In the genomic region with DNA sequence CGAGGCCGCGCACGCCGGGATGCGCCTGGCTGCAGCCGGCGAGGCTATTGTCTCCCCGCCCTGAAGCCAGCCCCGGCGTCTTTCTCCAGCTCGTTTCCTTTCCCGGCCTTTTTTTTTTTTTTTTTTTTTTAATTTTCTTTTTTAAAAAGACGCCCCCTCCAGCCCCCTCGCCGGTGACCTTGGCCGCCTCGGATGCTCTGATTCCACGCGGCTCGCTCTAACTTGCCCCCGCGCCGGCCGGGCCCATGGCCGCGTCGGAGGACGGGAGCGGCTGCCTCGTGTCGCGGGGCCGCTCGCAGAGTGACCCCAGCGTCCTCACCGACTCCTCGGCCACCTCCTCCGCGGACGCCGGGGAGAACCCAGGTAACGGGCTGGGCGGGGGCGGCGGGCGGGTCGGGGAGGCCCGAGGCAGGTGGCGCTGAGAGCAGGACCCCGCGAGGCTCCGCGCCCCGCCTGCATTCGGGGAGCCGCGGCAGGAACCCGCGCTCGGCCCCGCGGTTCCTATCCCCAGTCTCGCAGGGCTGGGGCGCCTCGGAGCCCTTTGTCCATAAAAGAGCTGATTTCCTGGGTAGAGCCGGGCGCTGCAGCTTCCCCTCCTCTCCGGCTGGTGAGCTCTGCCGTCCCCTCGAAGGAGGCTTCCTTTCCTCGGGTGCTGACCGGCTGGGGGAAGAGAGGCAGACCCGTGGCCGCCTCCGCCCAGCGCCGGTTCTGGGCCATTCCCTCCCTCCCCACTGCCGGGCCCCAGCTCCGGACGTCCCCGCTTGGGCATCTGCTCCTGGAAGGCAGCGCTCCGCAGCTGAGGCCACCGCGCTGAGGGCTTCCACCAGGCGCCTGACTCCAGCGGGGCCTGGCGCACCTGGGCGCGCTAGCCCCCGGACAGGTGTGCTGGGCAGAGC, we compare ENCODE assay signal across 14 cellular contexts. TPM values are rescaled to one million over a fixed set of nuclear protein-coding genes. Genes with fewer than 3 reads are reported as not detected.
DNase-seq lines count a peak whose midpoint lies in the region; ATAC-seq and TF ChIP-seq lines count a peak whose summit lies in the region.
"Had no signal": no experiment of that assay in that cellular context is flagged by ENCODE, and none has a peak within 500 bp of the region (broad histone marks: within the 10 kb centered on the region; RNA-seq: fewer than 3 reads in every experiment).

No MANE protein-coding gene starts in this region.

- no peaks in the 10 kb centered on the region for H3K36me3 ChIP-seq in NT2/D1 (ENCODE audit: insufficient read depth, insufficient read length, low read length)
- no peaks in the 10 kb centered on the region for H3K36me3 ChIP-seq in Caco-2 (ENCODE audit: control insufficient read depth, insufficient read depth, low read length)
- H3K36me3 ChIP-seq: spleen had no signal

- peak overlapping the region; percentile 58 for H3K9ac ChIP-seq in NT2/D1 (ENCODE audit: insufficient read length, low read depth)

- CTCF ChIA-PET in Calu3 (lab: Charles Lee) (interaction anchor here (0.6 to 1.3 kb wide), 4 partner anchors 21 to 1561 kb away, joined by 3 to 5 read pairs (median 4); no protein-coding TSS in a partner anchor), Caco-2 (lab: Charles Lee) (no interaction called here)

- DNase-seq in Calu3: peak; percentile 23
- no peak for DNase-seq in NT2/D1 (ENCODE audit: low read depth, low spot score)
- peak in 33 of 42 donors; percentile 34 to 80 (median 59) for DNase-seq in head of caudate nucleus
- DNase-seq in nephron progenitor cell: peak; percentile 56
- no peak for DNase-seq in cerebellar nuclear complex (lab: John Stamatoyannopoulos, UW)
- no peak for DNase-seq in Caco-2
- no peak for DNase-seq in NK-92 treated with Interleukin-12 subunit alpha and Interleukin-12 subunit beta, amount 100 ng/mL, for 24 hours (lab: John Stamatoyannopoulos, UW)
- DNase-seq: activated CD4-positive, CD25-positive, alpha-beta regulatory T cell; CD8-positive, alpha-beta T cell; SHP77 treated with DMSO at 0.1 percent for 48 hours; spleen had no signal

- H3K9me3 Mint-ChIP-seq in Calu3 (ENCODE audit: low read depth, unreplicated experiment) (no peaks in the 10 kb centered on the region), nephron progenitor cell (peaks cover 37% of the 10 kb centered on the region), Caco-2 (ENCODE audit: unreplicated experiment) (no peaks in the 10 kb centered on the region)
- H3K9me3 Mint-ChIP-seq: activated T-helper 17 cell treated with anti-CD3 and anti-CD28 coated beads, Interleukin-2, amount 50 U/mL, for 72 hours; CD8-positive, alpha-beta T cell had no signal

- no peaks in the 10 kb centered on the region for H3K4me1 ChIP-seq in NT2/D1 (ENCODE audit: insufficient read depth, insufficient read length)
- no peaks in the 10 kb centered on the region for H3K4me1 ChIP-seq in Caco-2

- H3K27me3 Mint-ChIP-seq in Calu3 (ENCODE audit: unreplicated experiment): peaks cover 46% of the 10 kb centered on the region
- H3K27me3 Mint-ChIP-seq in nephron progenitor cell (ENCODE audit: low read depth, poor library complexity): peaks cover 84% of the 10 kb centered on the region
- peaks cover 52% of the 10 kb centered on the region for H3K27me3 Mint-ChIP-seq in Caco-2 (ENCODE audit: insufficient read depth, unreplicated experiment)

- POLR2A ChIA-PET in Caco-2 (lab: Charles Lee): no interaction called here

- H3K9me3 ChIP-seq in NT2/D1 (ENCODE audit: insufficient read depth, low read length) (no peaks in the 10 kb centered on the region), Caco-2 (no peaks in the 10 kb centered on the region)
- H3K9me3 ChIP-seq: spleen had no signal

- H3K27me3 ChIP-seq in NT2/D1 (ENCODE audit: insufficient read depth, insufficient read length) (peaks cover 91% of the 10 kb centered on the region), Caco-2 (replicated peaks; ENCODE audit: control insufficient read depth, insufficient read depth, low read length) (peaks cover 8% of the 10 kb centered on the region)

- TF ChIP-seq CTCF in Calu3 (IDR thresholded peaks at IDR 0.05; ENCODE audit: unreplicated experiment): no peak
- no peak for TF ChIP-seq CTCF in nephron progenitor cell (IDR thresholded peaks at IDR 0.05)
- TF ChIP-seq CTCF in Caco-2 (IDR thresholded peaks at IDR 0.05; ENCODE audit: insufficient read depth in 1 of 2, low read depth in 1 of 2, low read length in 1 of 2, severe bottlenecking in 1 of 2, unreplicated experiment in 1 of 2): no peak

- ATAC-seq in GM21737 (IDR thresholded peaks at IDR 0.05; ENCODE audit: unreplicated experiment): no peak
- ATAC-seq: activated T-helper 17 cell treated with anti-CD3 and anti-CD28 coated beads, Interleukin-2, amount 50 U/mL, for 72 hours; CD8-positive, alpha-beta T cell had no signal

- H3K36me3 Mint-ChIP-seq in Calu3 (ENCODE audit: insufficient read depth, unreplicated experiment) (no peaks in the 10 kb centered on the region), nephron progenitor cell (ENCODE audit: low read depth) (no peaks in the 10 kb centered on the region), Caco-2 (ENCODE audit: insufficient read depth, unreplicated experiment) (no peaks in the 10 kb centered on the region)
- H3K36me3 Mint-ChIP-seq: CD8-positive, alpha-beta T cell had no signal

- no peak overlapping the region for H3K27ac Mint-ChIP-seq in Calu3 (ENCODE audit: unreplicated experiment)
- H3K27ac Mint-ChIP-seq in nephron progenitor cell: no peak overlapping the region
- H3K27ac Mint-ChIP-seq in Caco-2 (ENCODE audit: unreplicated experiment): no peak overlapping the region
- H3K27ac Mint-ChIP-seq: activated T-helper 17 cell treated with anti-CD3 and anti-CD28 coated beads, Interleukin-2, amount 50 U/mL, for 72 hours; CD8-positive, alpha-beta T cell had no signal

- H3K4me3 Mint-ChIP-seq in Calu3 (ENCODE audit: low read depth, unreplicated experiment) (no peak overlapping the region), nephron progenitor cell (peak overlapping the region; percentile 48), Caco-2 (ENCODE audit: unreplicated experiment) (no peak overlapping the region)
- H3K4me3 Mint-ChIP-seq: activated T-helper 17 cell treated with anti-CD3 and anti-CD28 coated beads, Interleukin-2, amount 50 U/mL, for 72 hours; CD8-positive, alpha-beta T cell had no signal

- H3K4me1 Mint-ChIP-seq in Calu3 (ENCODE audit: low read depth, unreplicated experiment) (no peaks in the 10 kb centered on the region), nephron progenitor cell (peaks cover 12% of the 10 kb centered on the region), Caco-2 (ENCODE audit: low read depth, unreplicated experiment) (no peaks in the 10 kb centered on the region)
- H3K4me1 Mint-ChIP-seq: activated T-helper 17 cell treated with anti-CD3 and anti-CD28 coated beads, Interleukin-2, amount 50 U/mL, for 72 hours had no signal

- BruUV-seq in Calu3 (replicated peaks; lab: Mats Ljungman, UMichigan): no TSS peak
- BruUV-seq in Caco-2 (replicated peaks; lab: Mats Ljungman, UMichigan): no TSS peak

- intact Hi-C loops in Calu3 (cut with micrococcal nuclease; ENCODE audit: unreplicated experiment) (no loop called here), head of caudate nucleus (cut with DNase I) (loop anchor here (2.0 kb wide), 1 partner anchor 40 kb away; no protein-coding TSS in a partner anchor), Caco-2 (cut with micrococcal nuclease; ENCODE audit: unreplicated experiment) (no loop called here)

- H3K4me3 ChIP-seq in NT2/D1 (ENCODE audit: insufficient read length, low read depth): peak overlapping the region; percentile 22
- no peak overlapping the region for H3K4me3 ChIP-seq in Caco-2 (ENCODE audit: low read depth, low read length)

RNA-seq across cellular contexts. Expression of a gene that starts 0.7 kb away (rescaled TPM):
- total RNA-seq in Calu3 (2022): 10.0 and 12.0 TPM in 2 replicates
- total RNA-seq in Caco-2 (2022): 0.11 TPM in 1 of 2 replicates, not detected in the other
- total RNA-seq: activated T-helper 17 cell treated with anti-CD3 and anti-CD28 coated beads, Interleukin-2, amount 50 U/mL, for 72 hours; CD8-positive, alpha-beta T cell; HepG2 had no signal

Comparison
In these comparisons a context has a peak if more than half of its experiments do, and no peak if none do; other contexts are left out.
1. DNase-seq: peak in Calu3 (single experiment), head of caudate nucleus (33 of 42) and nephron progenitor cell (single experiment); none in NT2/D1 (single experiment), cerebellar nuclear complex (0 of 2), Caco-2 (0 of 2) and NK-92 treated with Interleukin-12 subunit alpha and Interleukin-12 subunit beta, amount 100 ng/mL, for 24 hours (single experiment).